In the genomic region with DNA sequence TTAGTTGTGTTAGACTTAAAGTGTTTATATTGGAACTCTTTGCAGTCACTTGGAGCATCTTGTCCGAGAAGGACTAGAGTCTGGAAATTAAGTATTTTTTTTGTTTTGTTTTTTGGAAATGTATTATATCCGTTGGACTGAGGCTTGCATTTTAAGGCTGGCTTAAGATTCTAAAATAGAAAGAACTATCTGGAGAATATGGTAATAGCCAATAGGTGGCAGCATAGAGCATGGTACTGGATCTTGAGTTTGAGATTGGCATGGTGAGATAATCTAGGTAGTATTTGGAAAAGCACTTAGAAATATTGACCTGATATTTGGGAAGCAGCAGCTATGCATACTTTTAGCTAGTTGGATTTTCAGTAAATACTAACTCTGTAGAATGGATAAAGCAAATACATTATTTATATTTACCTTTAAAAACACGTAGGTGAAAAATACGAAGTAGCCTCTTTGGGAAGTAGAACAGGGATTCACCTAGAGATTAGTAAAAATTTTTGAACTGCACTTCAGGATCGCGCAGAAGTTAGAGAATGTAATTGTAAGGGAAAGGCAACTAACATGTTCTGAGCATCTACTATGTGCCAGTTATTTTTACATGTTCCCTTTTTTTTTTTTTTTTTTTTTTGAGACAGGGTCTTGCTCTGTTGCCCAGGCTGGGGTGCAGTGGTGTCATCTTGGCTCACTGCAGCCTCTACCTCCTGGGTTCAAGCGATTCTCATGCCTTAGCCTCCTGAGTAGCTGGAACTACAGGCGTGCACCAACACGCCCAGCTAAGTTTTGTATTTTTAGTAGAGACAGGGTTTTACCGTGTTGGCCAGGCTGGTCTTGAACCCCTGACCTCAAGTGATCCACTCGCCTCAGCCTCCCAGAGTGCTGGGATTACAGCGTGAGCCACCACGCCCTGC, we compare ENCODE assay signal across 8 cellular contexts.
DNase-seq lines count a peak whose midpoint lies in the region; ATAC-seq lines count a peak whose summit lies in the region.

No MANE protein-coding gene starts in this region.

- H3K27me3 Mint-ChIP-seq in activated T-helper 17 cell treated with anti-CD3 and anti-CD28 coated beads, Interleukin-2, amount 50 U/mL, for 72 hours: no peaks in the 10 kb centered on the region

- H3K4me1 Mint-ChIP-seq in activated T-helper 17 cell treated with anti-CD3 and anti-CD28 coated beads, Interleukin-2, amount 50 U/mL, for 72 hours: peaks cover 15% of the 10 kb centered on the region

- DNase-seq in SIG-M5 treated with dmso at 0.1 percent for 504 hours (lab: John Stamatoyannopoulos, UW; ENCODE audit: unreplicated experiment) (peak; percentile 52), SIG-M5 (lab: John Stamatoyannopoulos, UW) (no peak), Kasumi-1 (lab: John Stamatoyannopoulos, UW) (peak; percentile 84 to 86), iPS DF 4.7 (ENCODE audit: extremely low read depth, low spot score) (peak; percentile 41), superior temporal gyrus (ENCODE audit: extremely low spot score) (peak; percentile 79)
- DNase-seq in activated effector memory CD4-positive, alpha-beta T cell treated with anti-CD3 and anti-CD28 coated beads, Interleukin-2, amount 50 U/mL, for 16 hours: no peak

- H3K9me3 Mint-ChIP-seq in activated T-helper 17 cell treated with anti-CD3 and anti-CD28 coated beads, Interleukin-2, amount 50 U/mL, for 72 hours: no peaks in the 10 kb centered on the region

- peak; percentile 38 for ATAC-seq in activated T-helper 17 cell treated with anti-CD3 and anti-CD28 coated beads, Interleukin-2, amount 50 U/mL, for 72 hours (replicated peaks)
- ATAC-seq in HG03108 (IDR thresholded peaks at IDR 0.05; ENCODE audit: unreplicated experiment): no peak

- no peak overlapping the region for H3K4me3 Mint-ChIP-seq in activated T-helper 17 cell treated with anti-CD3 and anti-CD28 coated beads, Interleukin-2, amount 50 U/mL, for 72 hours

- H3K36me3 Mint-ChIP-seq in activated T-helper 17 cell treated with anti-CD3 and anti-CD28 coated beads, Interleukin-2, amount 50 U/mL, for 72 hours (ENCODE audit: low read depth): peaks cover 61% of the 10 kb centered on the region

- H3K27ac Mint-ChIP-seq in activated T-helper 17 cell treated with anti-CD3 and anti-CD28 coated beads, Interleukin-2, amount 50 U/mL, for 72 hours: no peak overlapping the region

Comparison
In these comparisons a context has a peak if more than half of its experiments do, and no peak if none do; other contexts are left out.
1. DNase-seq: peak in SIG-M5 treated with dmso at 0.1 percent for 504 hours (single experiment), Kasumi-1 (2 of 2), iPS DF 4.7 (single experiment) and superior temporal gyrus (single experiment); none in SIG-M5 (single experiment) and activated effector memory CD4-positive, alpha-beta T cell treated with anti-CD3 and anti-CD28 coated beads, Interleukin-2, amount 50 U/mL, for 16 hours (single experiment).